In the genomic region with DNA sequence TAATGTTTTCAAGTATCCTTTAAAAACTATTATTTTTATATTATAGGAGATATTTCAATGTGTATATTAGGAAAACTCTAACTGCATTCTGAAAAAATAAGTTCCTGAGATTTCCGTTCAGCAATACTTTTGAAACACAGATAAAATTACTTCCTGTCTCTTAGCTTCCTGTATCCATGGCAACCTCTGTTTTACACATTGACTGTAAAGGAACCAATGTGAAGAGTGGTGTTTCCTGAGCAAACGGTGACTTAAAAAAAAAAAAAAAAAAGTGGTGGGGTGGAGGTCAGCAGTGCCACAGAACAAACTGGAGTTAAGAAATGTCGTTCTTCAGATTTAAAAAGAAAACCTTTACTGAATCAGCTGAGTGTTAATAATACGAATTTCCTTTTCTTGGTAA, we compare ENCODE assay signal across 1 cellular context.
TF ChIP-seq lines count a peak whose summit lies in the region.

A gene with protein sequence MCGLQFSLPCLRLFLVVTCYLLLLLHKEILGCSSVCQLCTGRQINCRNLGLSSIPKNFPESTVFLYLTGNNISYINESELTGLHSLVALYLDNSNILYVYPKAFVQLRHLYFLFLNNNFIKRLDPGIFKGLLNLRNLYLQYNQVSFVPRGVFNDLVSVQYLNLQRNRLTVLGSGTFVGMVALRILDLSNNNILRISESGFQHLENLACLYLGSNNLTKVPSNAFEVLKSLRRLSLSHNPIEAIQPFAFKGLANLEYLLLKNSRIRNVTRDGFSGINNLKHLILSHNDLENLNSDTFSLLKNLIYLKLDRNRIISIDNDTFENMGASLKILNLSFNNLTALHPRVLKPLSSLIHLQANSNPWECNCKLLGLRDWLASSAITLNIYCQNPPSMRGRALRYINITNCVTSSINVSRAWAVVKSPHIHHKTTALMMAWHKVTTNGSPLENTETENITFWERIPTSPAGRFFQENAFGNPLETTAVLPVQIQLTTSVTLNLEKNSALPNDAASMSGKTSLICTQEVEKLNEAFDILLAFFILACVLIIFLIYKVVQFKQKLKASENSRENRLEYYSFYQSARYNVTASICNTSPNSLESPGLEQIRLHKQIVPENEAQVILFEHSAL (plus strand): TSS at position 280 of the 400 bp plus-strand sequence. CDS start 620 bp downstream, outside the sequence.

TF ChIP-seq in WTC11, 78 proteins besides CTCF, POLR2A, EP300 and RAD21 (continued from another document):
- TF ChIP-seq E2F4 (CRISPR knock-in tag; IDR thresholded peaks at IDR 0.05; ENCODE audit: borderline replicate concordance, low read depth) (no peak), FOXP4 (CRISPR knock-in tag; IDR thresholded peaks at IDR 0.05) (no peak), TEAD4 (CRISPR knock-in tag; IDR thresholded peaks at IDR 0.05) (no peak), ZNF512 (CRISPR knock-in tag; IDR thresholded peaks at IDR 0.05; ENCODE audit: borderline replicate concordance) (no peak), IRF2 (CRISPR knock-in tag; IDR thresholded peaks at IDR 0.05; ENCODE audit: borderline replicate concordance, low read depth) (no peak), MYBL2 (CRISPR knock-in tag; IDR thresholded peaks at IDR 0.05) (no peak), ZNF232 (CRISPR knock-in tag; IDR thresholded peaks at IDR 0.05) (no peak)
- TF ChIP-seq, protein P1, sequence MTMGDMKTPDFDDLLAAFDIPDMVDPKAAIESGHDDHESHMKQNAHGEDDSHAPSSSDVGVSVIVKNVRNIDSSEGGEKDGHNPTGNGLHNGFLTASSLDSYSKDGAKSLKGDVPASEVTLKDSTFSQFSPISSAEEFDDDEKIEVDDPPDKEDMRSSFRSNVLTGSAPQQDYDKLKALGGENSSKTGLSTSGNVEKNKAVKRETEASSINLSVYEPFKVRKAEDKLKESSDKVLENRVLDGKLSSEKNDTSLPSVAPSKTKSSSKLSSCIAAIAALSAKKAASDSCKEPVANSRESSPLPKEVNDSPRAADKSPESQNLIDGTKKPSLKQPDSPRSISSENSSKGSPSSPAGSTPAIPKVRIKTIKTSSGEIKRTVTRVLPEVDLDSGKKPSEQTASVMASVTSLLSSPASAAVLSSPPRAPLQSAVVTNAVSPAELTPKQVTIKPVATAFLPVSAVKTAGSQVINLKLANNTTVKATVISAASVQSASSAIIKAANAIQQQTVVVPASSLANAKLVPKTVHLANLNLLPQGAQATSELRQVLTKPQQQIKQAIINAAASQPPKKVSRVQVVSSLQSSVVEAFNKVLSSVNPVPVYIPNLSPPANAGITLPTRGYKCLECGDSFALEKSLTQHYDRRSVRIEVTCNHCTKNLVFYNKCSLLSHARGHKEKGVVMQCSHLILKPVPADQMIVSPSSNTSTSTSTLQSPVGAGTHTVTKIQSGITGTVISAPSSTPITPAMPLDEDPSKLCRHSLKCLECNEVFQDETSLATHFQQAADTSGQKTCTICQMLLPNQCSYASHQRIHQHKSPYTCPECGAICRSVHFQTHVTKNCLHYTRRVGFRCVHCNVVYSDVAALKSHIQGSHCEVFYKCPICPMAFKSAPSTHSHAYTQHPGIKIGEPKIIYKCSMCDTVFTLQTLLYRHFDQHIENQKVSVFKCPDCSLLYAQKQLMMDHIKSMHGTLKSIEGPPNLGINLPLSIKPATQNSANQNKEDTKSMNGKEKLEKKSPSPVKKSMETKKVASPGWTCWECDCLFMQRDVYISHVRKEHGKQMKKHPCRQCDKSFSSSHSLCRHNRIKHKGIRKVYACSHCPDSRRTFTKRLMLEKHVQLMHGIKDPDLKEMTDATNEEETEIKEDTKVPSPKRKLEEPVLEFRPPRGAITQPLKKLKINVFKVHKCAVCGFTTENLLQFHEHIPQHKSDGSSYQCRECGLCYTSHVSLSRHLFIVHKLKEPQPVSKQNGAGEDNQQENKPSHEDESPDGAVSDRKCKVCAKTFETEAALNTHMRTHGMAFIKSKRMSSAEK (CRISPR knock-in tag; IDR thresholded peaks at IDR 0.05; ENCODE audit: borderline replicate concordance) = no peak
- TF ChIP-seq, protein P2, sequence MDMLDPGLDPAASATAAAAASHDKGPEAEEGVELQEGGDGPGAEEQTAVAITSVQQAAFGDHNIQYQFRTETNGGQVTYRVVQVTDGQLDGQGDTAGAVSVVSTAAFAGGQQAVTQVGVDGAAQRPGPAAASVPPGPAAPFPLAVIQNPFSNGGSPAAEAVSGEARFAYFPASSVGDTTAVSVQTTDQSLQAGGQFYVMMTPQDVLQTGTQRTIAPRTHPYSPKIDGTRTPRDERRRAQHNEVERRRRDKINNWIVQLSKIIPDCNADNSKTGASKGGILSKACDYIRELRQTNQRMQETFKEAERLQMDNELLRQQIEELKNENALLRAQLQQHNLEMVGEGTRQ (CRISPR knock-in tag; IDR thresholded peaks at IDR 0.05) = no peak
